In the genomic region with DNA sequence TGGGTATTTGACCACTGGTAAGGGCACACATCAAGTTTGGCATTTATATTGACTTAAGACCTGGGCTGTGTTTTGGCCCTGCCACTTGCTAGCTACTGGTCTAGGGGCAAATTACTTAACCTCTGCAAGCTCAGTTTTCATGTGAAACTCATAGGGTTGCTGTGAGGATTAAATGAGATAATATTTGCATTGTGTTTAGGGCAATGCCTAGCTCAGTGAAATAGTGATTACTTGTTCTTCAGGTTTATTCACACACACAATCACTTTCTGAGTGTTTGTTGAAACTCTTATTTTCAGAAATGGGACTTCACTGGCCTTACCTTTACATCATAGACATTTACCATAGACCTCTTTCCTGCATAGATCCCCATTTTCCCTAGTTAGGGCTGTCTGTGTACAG, we compare ENCODE assay signal across 12 cellular contexts.
"Had no signal": no experiment of that assay in that cellular context is flagged by ENCODE, and none has a peak within 500 bp of the region (broad histone marks: within the 10 kb centered on the region; RNA-seq: fewer than 3 reads in every experiment).

No MANE protein-coding gene starts in this region.

- H3K27ac ChIP-seq: foreskin keratinocyte, thyroid gland had no signal

- H3K36me3 Mint-ChIP-seq: memory B cell had no signal

- H3K27ac Mint-ChIP-seq: activated naive CD4-positive, alpha-beta T cell treated with anti-CD3 and anti-CD28 coated beads, Interleukin-2, amount 50 U/mL, for 72 hours; memory B cell; T-helper 17 cell had no signal

- H3K4me1 ChIP-seq: foreskin keratinocyte had no signal

- H3K27me3 Mint-ChIP-seq: memory B cell, T-helper 17 cell had no signal

- H3K36me3 ChIP-seq: thyroid gland had no signal

- H3K9me3 Mint-ChIP-seq: activated naive CD4-positive, alpha-beta T cell treated with anti-CD3 and anti-CD28 coated beads, Interleukin-2, amount 50 U/mL, for 72 hours; memory B cell had no signal

- H3K27me3 ChIP-seq: foreskin keratinocyte, thyroid gland had no signal

- H3K4me3 ChIP-seq: smooth muscle cell, thyroid gland had no signal

- DNase-seq: activated T-cell treated with anti-CD3 and anti-CD28 coated beads, Interleukin-2, amount 50 U/mL, for 1 hour; aorta; foreskin keratinocyte; head of caudate nucleus; posterior cingulate gyrus; right cardiac atrium; T-helper 17 cell; thyroid gland had no signal

- H3K9me3 ChIP-seq: thyroid gland had no signal

- ATAC-seq: activated CD4-positive, CD25-positive, alpha-beta regulatory T cell treated with anti-CD3 and anti-CD28 coated beads, Interleukin-2, amount 50 U/mL, for 24 hours; activated naive CD4-positive, alpha-beta T cell treated with anti-CD3 and anti-CD28 coated beads, Interleukin-2, amount 50 U/mL, for 72 hours; foreskin keratinocyte; T-helper 17 cell had no signal

- H3K4me3 Mint-ChIP-seq: memory B cell, T-helper 17 cell had no signal
